ENCODE assay signal across 1 cellular context in the genomic region with DNA sequence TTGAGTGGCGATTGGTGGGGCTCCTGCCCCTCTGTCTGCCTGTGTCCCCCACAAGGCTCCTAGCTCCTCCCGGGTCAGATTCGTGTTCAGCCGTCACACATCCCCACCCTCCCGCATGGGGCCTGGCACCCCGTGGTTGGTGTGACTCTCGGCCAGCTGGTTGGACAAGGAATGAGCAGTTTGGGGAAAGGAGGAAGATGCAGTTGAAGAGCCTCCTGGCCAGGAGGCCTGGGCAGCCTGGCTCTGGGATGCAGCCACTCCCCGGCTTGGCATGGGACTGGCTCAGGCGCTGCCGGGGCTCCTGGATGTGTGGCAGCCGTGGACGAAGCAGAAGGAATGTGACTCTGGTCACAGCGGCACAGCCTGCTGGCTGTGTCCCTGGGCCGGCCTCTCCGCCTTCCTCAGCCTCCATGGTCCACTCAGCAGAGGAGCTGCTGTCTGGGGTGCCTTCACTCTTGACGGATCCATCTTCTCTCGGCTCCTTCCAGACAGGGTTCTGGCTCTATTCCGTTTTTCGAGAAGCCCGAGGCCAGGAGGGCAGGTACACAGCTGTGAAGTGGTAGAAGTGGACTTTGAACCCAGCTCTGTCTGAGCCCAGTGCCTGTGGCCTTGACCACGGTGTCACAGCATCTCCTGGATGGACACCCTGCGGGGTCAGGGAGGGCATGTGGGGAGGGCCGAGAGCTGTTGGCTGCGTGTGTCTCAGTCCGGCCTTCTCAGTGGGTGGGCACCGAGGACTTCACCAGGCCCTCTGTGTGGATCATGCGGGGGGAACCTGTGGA.
TF ChIP-seq lines count a peak whose summit lies in the region.

No MANE protein-coding gene starts in this region.

TF ChIP-seq in HepG2, 621 proteins besides CTCF, POLR2A, EP300 and RAD21 (continued from another document and continues in another):
- TF ChIP-seq, protein P1, sequence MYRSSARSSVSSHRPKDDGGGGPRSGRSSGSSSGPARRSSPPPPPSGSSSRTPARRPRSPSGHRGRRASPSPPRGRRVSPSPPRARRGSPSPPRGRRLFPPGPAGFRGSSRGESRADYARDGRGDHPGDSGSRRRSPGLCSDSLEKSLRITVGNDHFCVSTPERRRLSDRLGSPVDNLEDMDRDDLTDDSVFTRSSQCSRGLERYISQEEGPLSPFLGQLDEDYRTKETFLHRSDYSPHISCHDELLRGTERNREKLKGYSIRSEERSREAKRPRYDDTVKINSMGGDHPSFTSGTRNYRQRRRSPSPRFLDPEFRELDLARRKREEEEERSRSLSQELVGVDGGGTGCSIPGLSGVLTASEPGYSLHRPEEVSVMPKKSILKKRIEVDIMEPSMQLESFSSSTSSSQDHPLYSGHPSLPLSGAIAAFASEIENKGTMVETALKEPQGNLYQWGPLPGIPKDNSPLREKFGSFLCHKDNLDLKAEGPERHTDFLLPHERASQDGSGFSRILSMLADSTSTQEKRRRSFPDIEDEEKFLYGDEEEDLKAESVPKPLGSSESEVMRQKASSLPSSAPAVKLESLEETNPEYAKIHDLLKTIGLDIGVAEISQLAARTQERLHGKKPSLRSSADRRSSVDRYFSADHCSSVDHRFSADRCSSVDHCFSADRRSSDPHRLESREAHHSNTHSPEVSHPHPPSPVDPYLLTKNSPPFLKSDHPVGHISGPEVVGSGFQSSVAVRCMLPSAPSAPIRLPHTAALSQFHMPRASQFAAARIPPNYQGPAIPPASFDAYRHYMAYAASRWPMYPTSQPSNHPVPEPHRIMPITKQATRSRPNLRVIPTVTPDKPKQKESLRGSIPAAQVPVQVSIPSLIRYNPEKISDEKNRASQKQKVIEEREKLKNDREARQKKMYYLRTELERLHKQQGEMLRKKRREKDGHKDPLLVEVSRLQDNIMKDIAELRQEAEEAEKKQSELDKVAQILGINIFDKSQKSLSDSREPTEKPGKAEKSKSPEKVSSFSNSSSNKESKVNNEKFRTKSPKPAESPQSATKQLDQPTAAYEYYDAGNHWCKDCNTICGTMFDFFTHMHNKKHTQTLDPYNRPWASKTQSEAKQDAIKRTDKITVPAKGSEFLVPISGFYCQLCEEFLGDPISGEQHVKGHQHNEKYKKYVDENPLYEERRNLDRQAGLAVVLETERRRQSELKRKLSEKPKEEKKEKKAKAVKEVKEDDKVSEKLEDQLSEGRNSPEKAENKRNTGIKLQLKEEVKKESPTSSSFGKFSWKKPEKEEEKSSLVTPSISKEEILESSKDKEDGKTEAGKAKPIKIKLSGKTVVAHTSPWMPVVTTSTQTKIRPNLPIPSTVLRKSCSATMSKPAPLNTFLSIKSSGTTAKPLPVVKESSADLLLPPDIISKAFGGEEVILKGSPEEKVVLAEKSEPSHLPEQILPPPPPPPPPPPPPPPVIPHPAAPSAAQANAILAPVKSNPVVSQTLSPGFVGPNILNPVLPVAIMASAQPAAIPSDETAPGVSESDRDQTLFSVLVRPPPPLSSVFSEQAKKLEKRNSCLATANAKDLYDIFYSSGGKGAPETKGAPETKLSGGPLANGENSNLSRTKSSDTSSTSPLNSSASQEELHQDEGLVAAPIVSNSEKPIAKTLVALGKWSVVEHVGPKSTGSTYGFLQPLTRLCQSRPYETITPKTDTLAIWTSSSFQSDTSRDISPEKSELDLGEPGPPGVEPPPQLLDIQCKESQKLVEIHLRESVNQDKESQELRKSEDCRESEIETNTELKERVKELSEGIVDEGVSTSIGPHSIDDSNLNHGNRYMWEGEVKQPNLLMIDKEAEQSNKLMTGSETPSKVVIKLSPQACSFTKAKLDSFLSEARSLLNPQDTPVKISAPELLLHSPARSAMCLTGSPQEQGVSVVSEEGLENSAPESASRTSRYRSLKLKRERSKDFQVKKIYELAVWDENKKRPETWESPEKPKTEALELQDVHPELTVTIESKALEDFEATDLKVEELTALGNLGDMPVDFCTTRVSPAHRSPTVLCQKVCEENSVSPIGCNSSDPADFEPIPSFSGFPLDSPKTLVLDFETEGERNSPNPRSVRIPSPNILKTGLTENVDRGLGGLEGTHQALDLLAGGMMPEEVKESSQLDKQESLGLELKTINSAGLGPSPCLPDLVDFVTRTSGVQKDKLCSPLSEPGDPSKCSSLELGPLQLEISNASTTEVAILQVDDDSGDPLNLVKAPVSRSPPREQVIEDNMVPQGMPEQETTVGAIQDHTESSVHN (CRISPR knock-in tag; IDR thresholded peaks at IDR 0.05), result no peak
- TF ChIP-seq SMAD1 (CRISPR knock-in tag; IDR thresholded peaks at IDR 0.05; ENCODE audit: borderline replicate concordance, low read depth), result no peak
- TF ChIP-seq RXRB (CRISPR knock-in tag; IDR thresholded peaks at IDR 0.05; ENCODE audit: borderline replicate concordance), result peak; percentile 99
- TF ChIP-seq, protein P2, sequence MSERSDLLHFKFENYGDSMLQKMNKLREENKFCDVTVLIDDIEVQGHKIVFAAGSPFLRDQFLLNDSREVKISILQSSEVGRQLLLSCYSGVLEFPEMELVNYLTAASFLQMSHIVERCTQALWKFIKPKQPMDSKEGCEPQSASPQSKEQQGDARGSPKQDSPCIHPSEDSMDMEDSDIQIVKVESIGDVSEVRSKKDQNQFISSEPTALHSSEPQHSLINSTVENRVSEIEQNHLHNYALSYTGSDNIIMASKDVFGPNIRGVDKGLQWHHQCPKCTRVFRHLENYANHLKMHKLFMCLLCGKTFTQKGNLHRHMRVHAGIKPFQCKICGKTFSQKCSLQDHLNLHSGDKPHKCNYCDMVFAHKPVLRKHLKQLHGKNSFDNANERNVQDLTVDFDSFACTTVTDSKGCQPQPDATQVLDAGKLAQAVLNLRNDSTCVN (CRISPR knock-in tag; IDR thresholded peaks at IDR 0.05; ENCODE audit: borderline replicate concordance), result peak; percentile 69; the same call in 1 of the 2 replicates
- peak; percentile 80; the same call in 1 of the 2 replicates for TF ChIP-seq DPF2 (CRISPR knock-in tag; IDR thresholded peaks at IDR 0.05; ENCODE audit: borderline replicate concordance, low read depth)
- TF ChIP-seq, protein P3, sequence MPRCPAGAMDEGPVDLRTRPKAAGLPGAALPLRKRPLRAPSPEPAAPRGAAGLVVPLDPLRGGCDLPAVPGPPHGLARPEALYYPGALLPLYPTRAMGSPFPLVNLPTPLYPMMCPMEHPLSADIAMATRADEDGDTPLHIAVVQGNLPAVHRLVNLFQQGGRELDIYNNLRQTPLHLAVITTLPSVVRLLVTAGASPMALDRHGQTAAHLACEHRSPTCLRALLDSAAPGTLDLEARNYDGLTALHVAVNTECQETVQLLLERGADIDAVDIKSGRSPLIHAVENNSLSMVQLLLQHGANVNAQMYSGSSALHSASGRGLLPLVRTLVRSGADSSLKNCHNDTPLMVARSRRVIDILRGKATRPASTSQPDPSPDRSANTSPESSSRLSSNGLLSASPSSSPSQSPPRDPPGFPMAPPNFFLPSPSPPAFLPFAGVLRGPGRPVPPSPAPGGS (CRISPR knock-in tag; IDR thresholded peaks at IDR 0.05), result no peak
- TF ChIP-seq NFE2L2 (IDR thresholded peaks at IDR 0.05; ENCODE audit: low read length), result no peak
- no peak for TF ChIP-seq ZFP36L2 (CRISPR knock-in tag; IDR thresholded peaks at IDR 0.05)
- TF ChIP-seq ZNF619 (CRISPR knock-in tag; IDR thresholded peaks at IDR 0.05), result no peak
- no peak for TF ChIP-seq ZNF432 (CRISPR knock-in tag; IDR thresholded peaks at IDR 0.05; ENCODE audit: borderline replicate concordance)
- TF ChIP-seq, protein P4, sequence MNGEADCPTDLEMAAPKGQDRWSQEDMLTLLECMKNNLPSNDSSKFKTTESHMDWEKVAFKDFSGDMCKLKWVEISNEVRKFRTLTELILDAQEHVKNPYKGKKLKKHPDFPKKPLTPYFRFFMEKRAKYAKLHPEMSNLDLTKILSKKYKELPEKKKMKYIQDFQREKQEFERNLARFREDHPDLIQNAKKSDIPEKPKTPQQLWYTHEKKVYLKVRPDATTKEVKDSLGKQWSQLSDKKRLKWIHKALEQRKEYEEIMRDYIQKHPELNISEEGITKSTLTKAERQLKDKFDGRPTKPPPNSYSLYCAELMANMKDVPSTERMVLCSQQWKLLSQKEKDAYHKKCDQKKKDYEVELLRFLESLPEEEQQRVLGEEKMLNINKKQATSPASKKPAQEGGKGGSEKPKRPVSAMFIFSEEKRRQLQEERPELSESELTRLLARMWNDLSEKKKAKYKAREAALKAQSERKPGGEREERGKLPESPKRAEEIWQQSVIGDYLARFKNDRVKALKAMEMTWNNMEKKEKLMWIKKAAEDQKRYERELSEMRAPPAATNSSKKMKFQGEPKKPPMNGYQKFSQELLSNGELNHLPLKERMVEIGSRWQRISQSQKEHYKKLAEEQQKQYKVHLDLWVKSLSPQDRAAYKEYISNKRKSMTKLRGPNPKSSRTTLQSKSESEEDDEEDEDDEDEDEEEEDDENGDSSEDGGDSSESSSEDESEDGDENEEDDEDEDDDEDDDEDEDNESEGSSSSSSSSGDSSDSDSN (CRISPR knock-in tag; IDR thresholded peaks at IDR 0.05), result peak; percentile 81
- TF ChIP-seq U2AF1 (optimal IDR thresholded peaks at IDR 0.05; ENCODE audit: low read depth, low read length), result no peak
- 0 out of 2 replicates have a peak, but pooled peaks have one; percentile 24 for TF ChIP-seq ZSCAN31 (CRISPR knock-in tag; IDR thresholded peaks at IDR 0.05; ENCODE audit: low read depth)
- no peak for TF ChIP-seq BRCA1 (CRISPR knock-in tag; IDR thresholded peaks at IDR 0.05)
- peak; percentile 62 for TF ChIP-seq TEAD3 (CRISPR knock-in tag; optimal IDR thresholded peaks at IDR 0.05; ENCODE audit: borderline replicate concordance)
- TF ChIP-seq, protein P5, sequence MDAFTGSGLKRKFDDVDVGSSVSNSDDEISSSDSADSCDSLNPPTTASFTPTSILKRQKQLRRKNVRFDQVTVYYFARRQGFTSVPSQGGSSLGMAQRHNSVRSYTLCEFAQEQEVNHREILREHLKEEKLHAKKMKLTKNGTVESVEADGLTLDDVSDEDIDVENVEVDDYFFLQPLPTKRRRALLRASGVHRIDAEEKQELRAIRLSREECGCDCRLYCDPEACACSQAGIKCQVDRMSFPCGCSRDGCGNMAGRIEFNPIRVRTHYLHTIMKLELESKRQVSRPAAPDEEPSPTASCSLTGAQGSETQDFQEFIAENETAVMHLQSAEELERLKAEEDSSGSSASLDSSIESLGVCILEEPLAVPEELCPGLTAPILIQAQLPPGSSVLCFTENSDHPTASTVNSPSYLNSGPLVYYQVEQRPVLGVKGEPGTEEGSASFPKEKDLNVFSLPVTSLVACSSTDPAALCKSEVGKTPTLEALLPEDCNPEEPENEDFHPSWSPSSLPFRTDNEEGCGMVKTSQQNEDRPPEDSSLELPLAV (CRISPR knock-in tag; conservative IDR thresholded peaks at IDR 0.05; ENCODE audit: low read depth), result no peak
- TF ChIP-seq ZNF343 (CRISPR knock-in tag; IDR thresholded peaks at IDR 0.05), result peak; percentile 60; the same call in 1 of the 2 replicates
- TF ChIP-seq SNAPC2 (CRISPR knock-in tag; IDR thresholded peaks at IDR 0.05), result no peak
- peak; percentile 60; the same call in 1 of the 2 replicates for TF ChIP-seq KDM1A (CRISPR knock-in tag; IDR thresholded peaks at IDR 0.05)
- peak; percentile 55; the same call in 1 of the 2 replicates for TF ChIP-seq ZNF350 (CRISPR knock-in tag; IDR thresholded peaks at IDR 0.05; ENCODE audit: borderline replicate concordance, low read depth)
- TF ChIP-seq, protein P6, sequence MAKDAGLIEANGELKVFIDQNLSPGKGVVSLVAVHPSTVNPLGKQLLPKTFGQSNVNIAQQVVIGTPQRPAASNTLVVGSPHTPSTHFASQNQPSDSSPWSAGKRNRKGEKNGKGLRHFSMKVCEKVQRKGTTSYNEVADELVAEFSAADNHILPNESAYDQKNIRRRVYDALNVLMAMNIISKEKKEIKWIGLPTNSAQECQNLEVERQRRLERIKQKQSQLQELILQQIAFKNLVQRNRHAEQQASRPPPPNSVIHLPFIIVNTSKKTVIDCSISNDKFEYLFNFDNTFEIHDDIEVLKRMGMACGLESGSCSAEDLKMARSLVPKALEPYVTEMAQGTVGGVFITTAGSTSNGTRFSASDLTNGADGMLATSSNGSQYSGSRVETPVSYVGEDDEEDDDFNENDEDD (CRISPR knock-in tag; IDR thresholded peaks at IDR 0.05; ENCODE audit: borderline replicate concordance), result 0 out of 2 replicates have a peak, but pooled peaks have one; percentile 26
- TF ChIP-seq GATAD2A (CRISPR knock-in tag; IDR thresholded peaks at IDR 0.05), result peak; percentile 95
- TF ChIP-seq ATF7 (IDR thresholded peaks at IDR 0.05), result no peak
- no peak for TF ChIP-seq ATF7 (CRISPR knock-in tag; IDR thresholded peaks at IDR 0.05)
- TF ChIP-seq TCF12 (IDR thresholded peaks at IDR 0.05), result no peak
- 0 out of 2 replicates have a peak, but pooled peaks have one; percentile 29 for TF ChIP-seq TCF12 (CRISPR knock-in tag; IDR thresholded peaks at IDR 0.05)
- TF ChIP-seq ZNF709 (CRISPR knock-in tag; IDR thresholded peaks at IDR 0.05), result no peak
- TF ChIP-seq, protein P7, sequence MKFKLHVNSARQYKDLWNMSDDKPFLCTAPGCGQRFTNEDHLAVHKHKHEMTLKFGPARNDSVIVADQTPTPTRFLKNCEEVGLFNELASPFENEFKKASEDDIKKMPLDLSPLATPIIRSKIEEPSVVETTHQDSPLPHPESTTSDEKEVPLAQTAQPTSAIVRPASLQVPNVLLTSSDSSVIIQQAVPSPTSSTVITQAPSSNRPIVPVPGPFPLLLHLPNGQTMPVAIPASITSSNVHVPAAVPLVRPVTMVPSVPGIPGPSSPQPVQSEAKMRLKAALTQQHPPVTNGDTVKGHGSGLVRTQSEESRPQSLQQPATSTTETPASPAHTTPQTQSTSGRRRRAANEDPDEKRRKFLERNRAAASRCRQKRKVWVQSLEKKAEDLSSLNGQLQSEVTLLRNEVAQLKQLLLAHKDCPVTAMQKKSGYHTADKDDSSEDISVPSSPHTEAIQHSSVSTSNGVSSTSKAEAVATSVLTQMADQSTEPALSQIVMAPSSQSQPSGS (CRISPR knock-in tag; IDR thresholded peaks at IDR 0.05), result 0 out of 2 replicates have a peak, but pooled peaks have one; percentile 48
- peak; percentile 44; the same call in 1 of the 2 replicates for TF ChIP-seq SAFB2 (CRISPR knock-in tag; IDR thresholded peaks at IDR 0.05; ENCODE audit: borderline replicate concordance, low read depth)
- TF ChIP-seq, protein P8, sequence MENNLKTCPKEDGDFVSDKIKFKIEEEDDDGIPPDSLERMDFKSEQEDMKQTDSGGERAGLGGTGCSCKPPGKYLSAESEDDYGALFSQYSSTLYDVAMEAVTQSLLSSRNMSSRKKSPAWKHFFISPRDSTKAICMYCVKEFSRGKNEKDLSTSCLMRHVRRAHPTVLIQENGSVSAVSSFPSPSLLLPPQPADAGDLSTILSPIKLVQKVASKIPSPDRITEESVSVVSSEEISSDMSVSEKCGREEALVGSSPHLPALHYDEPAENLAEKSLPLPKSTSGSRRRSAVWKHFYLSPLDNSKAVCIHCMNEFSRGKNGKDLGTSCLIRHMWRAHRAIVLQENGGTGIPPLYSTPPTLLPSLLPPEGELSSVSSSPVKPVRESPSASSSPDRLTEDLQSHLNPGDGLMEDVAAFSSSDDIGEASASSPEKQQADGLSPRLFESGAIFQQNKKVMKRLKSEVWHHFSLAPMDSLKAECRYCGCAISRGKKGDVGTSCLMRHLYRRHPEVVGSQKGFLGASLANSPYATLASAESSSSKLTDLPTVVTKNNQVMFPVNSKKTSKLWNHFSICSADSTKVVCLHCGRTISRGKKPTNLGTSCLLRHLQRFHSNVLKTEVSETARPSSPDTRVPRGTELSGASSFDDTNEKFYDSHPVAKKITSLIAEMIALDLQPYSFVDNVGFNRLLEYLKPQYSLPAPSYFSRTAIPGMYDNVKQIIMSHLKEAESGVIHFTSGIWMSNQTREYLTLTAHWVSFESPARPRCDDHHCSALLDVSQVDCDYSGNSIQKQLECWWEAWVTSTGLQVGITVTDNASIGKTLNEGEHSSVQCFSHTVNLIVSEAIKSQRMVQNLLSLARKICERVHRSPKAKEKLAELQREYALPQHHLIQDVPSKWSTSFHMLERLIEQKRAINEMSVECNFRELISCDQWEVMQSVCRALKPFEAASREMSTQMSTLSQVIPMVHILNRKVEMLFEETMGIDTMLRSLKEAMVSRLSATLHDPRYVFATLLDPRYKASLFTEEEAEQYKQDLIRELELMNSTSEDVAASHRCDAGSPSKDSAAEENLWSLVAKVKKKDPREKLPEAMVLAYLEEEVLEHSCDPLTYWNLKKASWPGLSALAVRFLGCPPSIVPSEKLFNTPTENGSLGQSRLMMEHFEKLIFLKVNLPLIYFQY (CRISPR knock-in tag; IDR thresholded peaks at IDR 0.05; ENCODE audit: borderline replicate concordance), result peak; percentile 78; the same call in 1 of the 2 replicates
- no peak for TF ChIP-seq ZNF34 (CRISPR knock-in tag; IDR thresholded peaks at IDR 0.05; ENCODE audit: borderline replicate concordance)
